Comparison of ENCODE assay signal across 18 cellular contexts in genomic region chr3:188287339-188287738, GRCh38.
A peak's percentile ranks its signal among the peaks of the same experiment; 100 is the strongest.
DNase-seq lines count a peak whose midpoint lies in the region; ATAC-seq and TF ChIP-seq lines count a peak whose summit lies in the region.
"Had no signal": no experiment of that assay in that cellular context is flagged by ENCODE, and none has a peak within 500 bp of the region (broad histone marks: within the 10 kb centered on the region; RNA-seq: fewer than 3 reads in every experiment).

No MANE protein-coding gene starts in this region.

- no peak for TF ChIP-seq RAD21 in liver (IDR thresholded peaks at IDR 0.05)

- H3K27me3 ChIP-seq in liver (ENCODE audit: control insufficient read depth in 4 of 4, insufficient read depth in 4 of 4, low read length in 3 of 4), result no peaks in the 10 kb centered on the region
- no peaks in the 10 kb centered on the region for H3K27me3 ChIP-seq in right lobe of liver
- no peaks in the 10 kb centered on the region for H3K27me3 ChIP-seq in vagina
- H3K27me3 ChIP-seq: suprapubic skin had no signal

- H3K9me3 Mint-ChIP-seq in chondrocyte (ENCODE audit: low read depth), result no peaks in the 10 kb centered on the region
- no peaks in the 10 kb centered on the region for H3K9me3 Mint-ChIP-seq in osteocyte (ENCODE audit: unreplicated experiment)
- H3K9me3 Mint-ChIP-seq: immature natural killer cell had no signal

- H3K4me3 Mint-ChIP-seq in chondrocyte (ENCODE audit: unreplicated experiment), result no peak overlapping the region
- H3K4me3 Mint-ChIP-seq in osteocyte (ENCODE audit: unreplicated experiment), result no peak overlapping the region
- H3K4me3 Mint-ChIP-seq: immature natural killer cell had no signal

- peaks cover 14 to 45% (median 41%) of the 10 kb centered on the region in 4 donors for H3K4me1 ChIP-seq in liver (ENCODE audit: control insufficient read depth in 4 of 4, insufficient read depth in 4 of 4, low read length in 3 of 4)
- H3K4me1 ChIP-seq in right lobe of liver, result peaks cover 0 to 65% (median 18%) of the 10 kb centered on the region in 4 donors
- H3K4me1 ChIP-seq in vagina, result peaks cover 35% of the 10 kb centered on the region

- H3K9ac ChIP-seq in liver (ENCODE audit: low read depth in 1 of 2, low read length in 2 of 2), result no peak overlapping the region

- 93% methylated on average over 4 of the region's 4 CpGs for WGBS in liver
- WGBS in right lobe of liver (ENCODE audit: insufficient coverage, low coverage, low lambda C conversion rate, missing lambda C conversion rate), result 79% methylated on average over 4 of the region's 4 CpGs

- no peak for DNase-seq in right lobe of liver
- DNase-seq in chondrocyte (ENCODE audit: low spot score), result no peak
- no peak for DNase-seq in osteocyte (ENCODE audit: extremely low spot score, unreplicated experiment)
- no peak for DNase-seq in vagina (ENCODE audit: extremely low spot score in 2 of 2)
- no peak for DNase-seq in MV-4-11 (lab: John Stamatoyannopoulos, UW)
- DNase-seq in SKM-1 treated with dmso at 0.1 percent for 144 hours (lab: John Stamatoyannopoulos, UW; ENCODE audit: unreplicated experiment), result no peak
- no peak for DNase-seq in kidney glomerular epithelial cell (lab: John Stamatoyannopoulos, UW)
- DNase-seq: activated gamma-delta T cell treated with Interleukin-2 at 50 U/mL for 16 hours; COR-L47; EL; immature natural killer cell; NCI-H187; NCI-H510A; SIG-M5; stimulated activated CD4-positive, alpha-beta T cell treated with anti-CD3 and anti-CD28 coated beads, Interleukin-2, amount 100 ng/mL, for 48 hours; T-helper 9 cell had no signal

- H3K9me3 ChIP-seq in liver (ENCODE audit: control insufficient read depth in 4 of 4, low read length in 3 of 4) (no peaks in the 10 kb centered on the region), right lobe of liver (no peaks in the 10 kb centered on the region), vagina (no peaks in the 10 kb centered on the region)
- H3K9me3 ChIP-seq: suprapubic skin had no signal

- peak overlapping the region; percentile 96 for H3K27ac Mint-ChIP-seq in chondrocyte (ENCODE audit: unreplicated experiment)
- peak overlapping the region; percentile 70 for H3K27ac Mint-ChIP-seq in osteocyte (ENCODE audit: unreplicated experiment)
- H3K27ac Mint-ChIP-seq: immature natural killer cell had no signal

- no peak for TF ChIP-seq POLR2A in right lobe of liver (IDR thresholded peaks at IDR 0.05)
- TF ChIP-seq POLR2A in vagina (IDR thresholded peaks at IDR 0.05), result no peak

- no peak for TF ChIP-seq CTCF in liver (IDR thresholded peaks at IDR 0.05; ENCODE audit: low read depth, low read length, missing input control)
- TF ChIP-seq CTCF in right lobe of liver (IDR thresholded peaks at IDR 0.05), result no peak
- TF ChIP-seq CTCF in chondrocyte (IDR thresholded peaks at IDR 0.05), result no peak
- no peak for TF ChIP-seq CTCF in osteocyte (IDR thresholded peaks at IDR 0.05)
- no peak for TF ChIP-seq CTCF in vagina (IDR thresholded peaks at IDR 0.05)

- H3K27ac ChIP-seq in liver (ENCODE audit: low read depth in 1 of 2, low read length in 2 of 2), result peak overlapping the region; percentile 6 to 15
- H3K27ac ChIP-seq in right lobe of liver, result peak overlapping the region in 1 of 3 donors; percentile 64
- H3K27ac ChIP-seq in vagina, result peak overlapping the region; percentile 68

- intact Hi-C loops in right lobe of liver (cut with DNase I), result loop anchor here in 1 of 2 donors (10.0 kb wide), 1 partner anchor 243 kb away; no protein-coding TSS in a partner anchor
- intact Hi-C loops in vagina (cut with DNase I), result loop anchor here (10.0 kb wide), 1 partner anchor 543 kb away; the partner anchor contains the start of gene BCL6

- H3K36me3 Mint-ChIP-seq in chondrocyte (ENCODE audit: low read depth) (peaks cover 3% of the 10 kb centered on the region), osteocyte (ENCODE audit: unreplicated experiment) (no peaks in the 10 kb centered on the region)

- ATAC-seq in right lobe of liver, result no peak

- H3K27me3 Mint-ChIP-seq in chondrocyte (ENCODE audit: low read depth), result no peaks in the 10 kb centered on the region
- H3K27me3 Mint-ChIP-seq in osteocyte (ENCODE audit: unreplicated experiment), result no peaks in the 10 kb centered on the region

- H3K4me1 Mint-ChIP-seq in chondrocyte (ENCODE audit: low read depth) (peaks cover 63% of the 10 kb centered on the region), osteocyte (ENCODE audit: unreplicated experiment) (peaks cover 56% of the 10 kb centered on the region)

- H3K4me3 ChIP-seq in liver (ENCODE audit: low read depth in 1 of 3, low read length in 3 of 3) (no peak overlapping the region), right lobe of liver (no peak overlapping the region), vagina (no peak overlapping the region)
- H3K4me3 ChIP-seq: suprapubic skin had no signal

- H3K36me3 ChIP-seq in liver (ENCODE audit: control insufficient read depth in 4 of 4, insufficient read depth in 3 of 4, low read depth in 1 of 4, low read length in 3 of 4) (no peaks in the 10 kb centered on the region), right lobe of liver (no peaks in the 10 kb centered on the region), vagina (no peaks in the 10 kb centered on the region)
- H3K36me3 ChIP-seq: suprapubic skin had no signal

TF ChIP-seq in liver, 16 proteins besides CTCF, POLR2A, EP300 and RAD21:
- TF ChIP-seq MAX (IDR thresholded peaks at IDR 0.05) (no peak), FOXA1 (IDR thresholded peaks at IDR 0.05) (no peak), EGR1 (IDR thresholded peaks at IDR 0.05; ENCODE audit: low read depth in 2 of 2) (no peak), NR2F2 (IDR thresholded peaks at IDR 0.05) (no peak), SP1 (IDR thresholded peaks at IDR 0.05) (no peak), TAF1 (conservative IDR thresholded peaks at IDR 0.05) (no peak), GABPA (IDR thresholded peaks at IDR 0.05 in 1 of 2, conservative IDR thresholded peaks at IDR 0.05 in 1 of 2) (no peak), JUND (IDR thresholded peaks at IDR 0.05) (no peak), YY1 (IDR thresholded peaks at IDR 0.05) (no peak)
